ENCODE assay signal across 8 cellular contexts in genomic region chr4:140154572-140154891, GRCh38. TPM values are rescaled to one million over a fixed set of nuclear protein-coding genes. Genes with fewer than 3 reads are reported as not detected.
A peak's percentile ranks its signal among the peaks of the same experiment; 100 is the strongest.
DNase-seq lines count a peak whose midpoint lies in the region; ATAC-seq and TF ChIP-seq lines count a peak whose summit lies in the region.

No MANE protein-coding gene starts in this region.

- intact Hi-C loops in right cardiac atrium (cut with DNase I), result loop anchor here (2.0 to 10.0 kb wide), 10 partner anchors 57 to 422 kb away; no protein-coding TSS in a partner anchor

- TF ChIP-seq CTCF in VCaP (conservative IDR thresholded peaks at IDR 0.05), result no peak

- H3K36me3 ChIP-seq in HAP-1 (replicated peaks), result no peaks in the 10 kb centered on the region

- peak overlapping the region; percentile 99 for H3K27ac ChIP-seq in VCaP
- peak overlapping the region; percentile 92 for H3K27ac ChIP-seq in right cardiac atrium (ENCODE audit: low read length)
- H3K27ac ChIP-seq in skin epidermis, result peak overlapping the region in 20 of 21 experiments; percentile 77 to 100 (median 94)

- DNase-seq in HAP-1 (ENCODE audit: low spot score in 2 of 2) (no peak), right cardiac atrium (no peak), HuH-7 (ENCODE audit: low spot score) (no peak), HuH-7.5 (ENCODE audit: low spot score) (no peak)

- H3K27me3 ChIP-seq in HAP-1 (ENCODE audit: low read depth) (no peaks in the 10 kb centered on the region), right cardiac atrium (ENCODE audit: control insufficient read depth, insufficient read depth) (no peaks in the 10 kb centered on the region)

- in situ Hi-C loops in HAP-1 (cut with MboI; ENCODE audit: low sequenced_read_pairs), result loop anchor here (5.0 to 10.0 kb wide), 4 partner anchors 98 to 170 kb away; no protein-coding TSS in a partner anchor

- WGBS in right cardiac atrium, result 70% methylated on average over 3 of the region's 3 CpGs

- H3K4me3 ChIP-seq in HAP-1 (peak overlapping the region; percentile 53), right cardiac atrium (ENCODE audit: low read length) (peak overlapping the region; percentile 51), skin epidermis (peak overlapping the region; percentile 68 to 91 (median 82))

- H3K4me1 ChIP-seq in HAP-1, result peaks cover 11% of the 10 kb centered on the region; the same call in 1 of the 2 replicates
- no peaks in the 10 kb centered on the region for H3K4me1 ChIP-seq in right cardiac atrium (ENCODE audit: control insufficient read depth, insufficient read depth, low read length)

- H3K9me3 ChIP-seq in HAP-1 (no peaks in the 10 kb centered on the region), right cardiac atrium (ENCODE audit: control insufficient read depth, low read length) (no peaks in the 10 kb centered on the region)

- ATAC-seq in right cardiac atrium, result no peak
- no peak for ATAC-seq in GM21381 (IDR thresholded peaks at IDR 0.05; ENCODE audit: unreplicated experiment)
- no peak for ATAC-seq in GM18873 (IDR thresholded peaks at IDR 0.05; ENCODE audit: low FRiP score, unreplicated experiment)

RNA-seq across cellular contexts. Expression of gene MAML3, which starts 0.5 kb away (rescaled TPM):
- 1 to 10 TPM; 2.6 to 4.2 (median 3.3) TPM for total RNA-seq in right cardiac atrium
- 1.6 TPM for polyA plus RNA-seq in right cardiac atrium
